Comparison of ENCODE assay signal across 2 cellular contexts in genomic region chr3:185507883-185508282, GRCh38.
TF ChIP-seq lines count a peak whose summit lies in the region.

No MANE protein-coding gene starts in this region.

TF ChIP-seq in IMR-90, 13 proteins besides CTCF, POLR2A, EP300 and RAD21:
- no peak for TF ChIP-seq CHD1 (IDR thresholded peaks at IDR 0.05; ENCODE audit: low read depth, low read length)
- no peak for TF ChIP-seq USF2 (IDR thresholded peaks at IDR 0.05; ENCODE audit: low read depth, low read length)
- no peak for TF ChIP-seq MXI1 (IDR thresholded peaks at IDR 0.05; ENCODE audit: borderline replicate concordance, low read depth, low read length)
- no peak for TF ChIP-seq CEBPB (IDR thresholded peaks at IDR 0.05; ENCODE audit: low read depth, low read length)
- no peak for TF ChIP-seq NFE2L2 (IDR thresholded peaks at IDR 0.05; ENCODE audit: low read depth, low read length)

TF ChIP-seq in K562, 482 proteins besides CTCF, POLR2A, EP300 and RAD21 (continues in another document):
- TF ChIP-seq TFAP4 (CRISPR knock-in tag; IDR thresholded peaks at IDR 0.05; ENCODE audit: borderline replicate concordance), result no peak
- peak in 1 of 2 experiments; percentile 50; a peak in 3 of 4 replicates for TF ChIP-seq MNT (conservative IDR thresholded peaks at IDR 0.05)
- peak; percentile 50; the same call in 1 of the 2 replicates for TF ChIP-seq MGA (IDR thresholded peaks at IDR 0.05)
- no peak for TF ChIP-seq NCOA6 (IDR thresholded peaks at IDR 0.05)
- no peak for TF ChIP-seq THRB (CRISPR knock-in tag; conservative IDR thresholded peaks at IDR 0.05)
- TF ChIP-seq POLR2AphosphoS2 (IDR thresholded peaks at IDR 0.05; ENCODE audit: low read length), result no peak
- no peak for TF ChIP-seq ZNF24 (IDR thresholded peaks at IDR 0.05)
- 0 out of 2 replicates have a peak, but pooled peaks have one; percentile 16 for TF ChIP-seq CBFA2T2 (conservative IDR thresholded peaks at IDR 0.05)
- no peak for TF ChIP-seq FOXA1 (IDR thresholded peaks at IDR 0.05; ENCODE audit: borderline replicate concordance)
- TF ChIP-seq SIN3A (IDR thresholded peaks at IDR 0.05; ENCODE audit: borderline replicate concordance in 2 of 2, control insufficient read depth in 1 of 2, low read depth in 2 of 2, low read length in 2 of 2), result no peak
- TF ChIP-seq RBBP5 (IDR thresholded peaks at IDR 0.05; ENCODE audit: borderline replicate concordance, insufficient read depth, low read length, poor library complexity, severe bottlenecking), result no peak
- TF ChIP-seq ATF4 (CRISPR knock-in tag; IDR thresholded peaks at IDR 0.05), result no peak
- TF ChIP-seq TFAM (CRISPR knock-in tag; conservative IDR thresholded peaks at IDR 0.05), result no peak
- no peak for TF ChIP-seq HDGF (IDR thresholded peaks at IDR 0.05)
- TF ChIP-seq HMG20A (CRISPR knock-in tag; conservative IDR thresholded peaks at IDR 0.05), result no peak
- no peak for TF ChIP-seq ZNF589 (CRISPR knock-in tag; IDR thresholded peaks at IDR 0.05; ENCODE audit: low read depth)
- TF ChIP-seq CREB3 (tag; conservative IDR thresholded peaks at IDR 0.05; ENCODE audit: low read depth), result no peak
- no peak for TF ChIP-seq IRF1 (CRISPR knock-in tag; IDR thresholded peaks at IDR 0.05; ENCODE audit: borderline replicate concordance)
- no peak for TF ChIP-seq ZNF449 (CRISPR knock-in tag; IDR thresholded peaks at IDR 0.05)
- no peak for TF ChIP-seq CBX8 (IDR thresholded peaks at IDR 0.05; ENCODE audit: borderline replicate concordance, extremely low read depth, low read depth, low read length, poor library complexity, severe bottlenecking)
- TF ChIP-seq TAL1 (IDR thresholded peaks at IDR 0.05), result 0 out of 2 replicates have a peak, but pooled peaks have one; percentile 22
- no peak for TF ChIP-seq ZC3H8 (IDR thresholded peaks at IDR 0.05)
- TF ChIP-seq RBM15 (IDR thresholded peaks at IDR 0.05; ENCODE audit: insufficient read depth, low read length), result no peak
- no peak for TF ChIP-seq ZNF124 (CRISPR knock-in tag; IDR thresholded peaks at IDR 0.05)
- TF ChIP-seq CUX1 (CRISPR knock-in tag; IDR thresholded peaks at IDR 0.05), result no peak
- no peak for TF ChIP-seq ZEB2 (IDR thresholded peaks at IDR 0.05)
- no peak for TF ChIP-seq ZZZ3 (IDR thresholded peaks at IDR 0.05)
